ENCODE assay signal across 8 cellular contexts in genomic region chr19:55600336-55601028, GRCh38. TPM values are rescaled to one million over a fixed set of nuclear protein-coding genes. Genes with fewer than 3 reads are reported as not detected.
DNase-seq lines count a peak whose midpoint lies in the region; ATAC-seq and TF ChIP-seq lines count a peak whose summit lies in the region.

No MANE protein-coding gene starts in this region.

- no peaks in the 10 kb centered on the region for H3K27me3 Mint-ChIP-seq in activated naive CD4-positive, alpha-beta T cell treated with anti-CD3 and anti-CD28 coated beads for 36 hours (ENCODE audit: low read depth)
- no peaks in the 10 kb centered on the region for H3K27me3 Mint-ChIP-seq in activated T-helper 1 cell treated with anti-CD3 and anti-CD28 coated beads, Interleukin-12 subunit alpha, Interleukin-12 subunit beta, Interleukin-2, Interleukin-4 antibody, amounts not matched to agents 30 ng/mL and 10 ng/mL and 1 ng/mL, durations not matched to agents 14 hours and 24 hours and 36 hours (ENCODE audit: insufficient read depth)

- CTCF ChIA-PET in activated naive CD4-positive, alpha-beta T cell treated with anti-CD3 and anti-CD28 coated beads for 36 hours (lab: Charles Lee) = interaction anchor here (0.5 to 3.7 kb wide), 3 partner anchors 32 to 793 kb away, joined by 4 to 11 read pairs (median 4); partner anchors contain the start of gene ZNF582

- H3K27ac Mint-ChIP-seq in activated naive CD4-positive, alpha-beta T cell treated with anti-CD3 and anti-CD28 coated beads for 36 hours = peak overlapping the region; percentile 79
- H3K27ac Mint-ChIP-seq in activated T-helper 1 cell treated with anti-CD3 and anti-CD28 coated beads, Interleukin-12 subunit alpha, Interleukin-12 subunit beta, Interleukin-2, Interleukin-4 antibody, amounts not matched to agents 30 ng/mL and 10 ng/mL and 1 ng/mL, durations not matched to agents 14 hours and 24 hours and 36 hours = peak overlapping the region; percentile 90

- H3K36me3 Mint-ChIP-seq in activated naive CD4-positive, alpha-beta T cell treated with anti-CD3 and anti-CD28 coated beads for 36 hours (ENCODE audit: low read depth) = peaks cover 25% of the 10 kb centered on the region
- H3K36me3 Mint-ChIP-seq in activated T-helper 1 cell treated with anti-CD3 and anti-CD28 coated beads, Interleukin-12 subunit alpha, Interleukin-12 subunit beta, Interleukin-2, Interleukin-4 antibody, amounts not matched to agents 30 ng/mL and 10 ng/mL and 1 ng/mL, durations not matched to agents 14 hours and 24 hours and 36 hours (ENCODE audit: low read depth) = peaks cover 24% of the 10 kb centered on the region

- no peak for DNase-seq in activated naive CD4-positive, alpha-beta T cell treated with anti-CD3 and anti-CD28 coated beads for 36 hours
- DNase-seq in activated naive CD4-positive, alpha-beta T cell treated with anti-CD3 and anti-CD28 coated beads, Interleukin-2, amount 50 U/mL, for 16 hours = no peak
- DNase-seq in NCI-H2171 (lab: John Stamatoyannopoulos, UW) (peak; percentile 91), left ventricle myocardium superior (peak; percentile 88), retinal pigment epithelial cell (ENCODE audit: low read depth) (no peak), GM20000 (ENCODE audit: low spot score) (no peak)
- DNase-seq in activated T-helper 1 cell treated with anti-CD3 and anti-CD28 coated beads, Interleukin-12 subunit alpha, Interleukin-12 subunit beta, Interleukin-2, Interleukin-4 antibody, amounts not matched to agents 30 ng/mL and 10 ng/mL and 1 ng/mL, durations not matched to agents 14 hours and 24 hours and 36 hours (ENCODE audit: low spot score) = no peak

- peak overlapping the region; percentile 64 for H3K4me3 ChIP-seq in retinal pigment epithelial cell (ENCODE audit: low read length)

- no peak for TF ChIP-seq CTCF in retinal pigment epithelial cell (conservative IDR thresholded peaks at IDR 0.05; ENCODE audit: low read depth, low read length)
- TF ChIP-seq CTCF in GM20000 (IDR thresholded peaks at IDR 0.05; ENCODE audit: extremely low read depth, missing control alignments) = no peak

- peaks cover 33% of the 10 kb centered on the region for H3K4me1 Mint-ChIP-seq in activated naive CD4-positive, alpha-beta T cell treated with anti-CD3 and anti-CD28 coated beads for 36 hours (ENCODE audit: low read depth)
- peaks cover 31% of the 10 kb centered on the region for H3K4me1 Mint-ChIP-seq in activated T-helper 1 cell treated with anti-CD3 and anti-CD28 coated beads, Interleukin-12 subunit alpha, Interleukin-12 subunit beta, Interleukin-2, Interleukin-4 antibody, amounts not matched to agents 30 ng/mL and 10 ng/mL and 1 ng/mL, durations not matched to agents 14 hours and 24 hours and 36 hours (ENCODE audit: low read depth)

- intact Hi-C loops in activated naive CD4-positive, alpha-beta T cell treated with anti-CD3 and anti-CD28 coated beads for 36 hours (cut with micrococcal nuclease) = loop anchor here (10.0 kb wide), 1 partner anchor 456 kb away; the partner anchor contains the start of gene TNNT1
- intact Hi-C loops in activated T-helper 1 cell treated with anti-CD3 and anti-CD28 coated beads, Interleukin-12 subunit alpha, Interleukin-12 subunit beta, Interleukin-2, Interleukin-4 antibody, amounts not matched to agents 30 ng/mL and 10 ng/mL and 1 ng/mL, durations not matched to agents 14 hours and 24 hours and 36 hours (cut with micrococcal nuclease) = no loop called here
- intact Hi-C loops in left ventricle myocardium superior (cut with micrococcal nuclease) = loop anchor here (10.0 kb wide), 1 partner anchor 86 kb away; no protein-coding TSS in a partner anchor

- peak; percentile 21 for ATAC-seq in HG02885 (IDR thresholded peaks at IDR 0.05; ENCODE audit: poor library complexity, unreplicated experiment)
- peak; percentile 4 for ATAC-seq in left ventricle myocardium superior

- H3K9me3 Mint-ChIP-seq in activated naive CD4-positive, alpha-beta T cell treated with anti-CD3 and anti-CD28 coated beads for 36 hours = peaks cover 2% of the 10 kb centered on the region
- H3K9me3 Mint-ChIP-seq in activated T-helper 1 cell treated with anti-CD3 and anti-CD28 coated beads, Interleukin-12 subunit alpha, Interleukin-12 subunit beta, Interleukin-2, Interleukin-4 antibody, amounts not matched to agents 30 ng/mL and 10 ng/mL and 1 ng/mL, durations not matched to agents 14 hours and 24 hours and 36 hours = no peaks in the 10 kb centered on the region

- peak overlapping the region; percentile 82 for H3K4me3 Mint-ChIP-seq in activated naive CD4-positive, alpha-beta T cell treated with anti-CD3 and anti-CD28 coated beads for 36 hours
- peak overlapping the region; percentile 91 for H3K4me3 Mint-ChIP-seq in activated T-helper 1 cell treated with anti-CD3 and anti-CD28 coated beads, Interleukin-12 subunit alpha, Interleukin-12 subunit beta, Interleukin-2, Interleukin-4 antibody, amounts not matched to agents 30 ng/mL and 10 ng/mL and 1 ng/mL, durations not matched to agents 14 hours and 24 hours and 36 hours

RNA-seq across cellular contexts. Expression of gene ZNF524, which starts 0.4 kb away (rescaled TPM):
- total RNA-seq in activated naive CD4-positive, alpha-beta T cell treated with anti-CD3 and anti-CD28 coated beads for 36 hours = 10 to 100 TPM; 20.9 to 23.0 TPM
- total RNA-seq in activated T-helper 1 cell treated with anti-CD3 and anti-CD28 coated beads, Interleukin-12 subunit alpha, Interleukin-12 subunit beta, Interleukin-2, Interleukin-4 antibody, amounts not matched to agents 30 ng/mL and 10 ng/mL and 1 ng/mL, durations not matched to agents 14 hours and 24 hours and 36 hours = 20.0 and 22.9 TPM in 2 replicates
- total RNA-seq in left ventricle myocardium superior = 17.0 TPM

RNA-seq across cellular contexts. Expression of gene FIZ1, which starts 1.2 kb away (rescaled TPM):
- 10 to 100 TPM; 12.8 to 14.8 TPM for total RNA-seq in activated naive CD4-positive, alpha-beta T cell treated with anti-CD3 and anti-CD28 coated beads for 36 hours
- total RNA-seq in activated T-helper 1 cell treated with anti-CD3 and anti-CD28 coated beads, Interleukin-12 subunit alpha, Interleukin-12 subunit beta, Interleukin-2, Interleukin-4 antibody, amounts not matched to agents 30 ng/mL and 10 ng/mL and 1 ng/mL, durations not matched to agents 14 hours and 24 hours and 36 hours = 24.2 and 24.7 TPM in 2 replicates
- total RNA-seq in left ventricle myocardium superior = 16.3 TPM

RNA-seq across cellular contexts. Expression of gene ZNF865, which starts 5.0 kb away (rescaled TPM):
- 10 to 100 TPM; 10.8 to 11.2 TPM for total RNA-seq in activated naive CD4-positive, alpha-beta T cell treated with anti-CD3 and anti-CD28 coated beads for 36 hours
- total RNA-seq in activated T-helper 1 cell treated with anti-CD3 and anti-CD28 coated beads, Interleukin-12 subunit alpha, Interleukin-12 subunit beta, Interleukin-2, Interleukin-4 antibody, amounts not matched to agents 30 ng/mL and 10 ng/mL and 1 ng/mL, durations not matched to agents 14 hours and 24 hours and 36 hours = 12.6 and 13.2 TPM in 2 replicates
- total RNA-seq in left ventricle myocardium superior = 21.8 TPM

RNA-seq across cellular contexts. Expression of gene ZNF579, which starts 19.8 kb away (rescaled TPM):
- total RNA-seq in activated naive CD4-positive, alpha-beta T cell treated with anti-CD3 and anti-CD28 coated beads for 36 hours = 1 to 10 TPM; 6.1 to 6.5 TPM
- total RNA-seq in activated T-helper 1 cell treated with anti-CD3 and anti-CD28 coated beads, Interleukin-12 subunit alpha, Interleukin-12 subunit beta, Interleukin-2, Interleukin-4 antibody, amounts not matched to agents 30 ng/mL and 10 ng/mL and 1 ng/mL, durations not matched to agents 14 hours and 24 hours and 36 hours = 10.2 and 11.7 TPM in 2 replicates
- 14.7 TPM for total RNA-seq in left ventricle myocardium superior

RNA-seq across cellular contexts. Expression of gene ZNF784, which starts 23.9 kb away (rescaled TPM):
- 1 to 10 TPM; 3.7 to 4.0 TPM for total RNA-seq in activated naive CD4-positive, alpha-beta T cell treated with anti-CD3 and anti-CD28 coated beads for 36 hours
- 3.0 and 4.9 TPM in 2 replicates for total RNA-seq in activated T-helper 1 cell treated with anti-CD3 and anti-CD28 coated beads, Interleukin-12 subunit alpha, Interleukin-12 subunit beta, Interleukin-2, Interleukin-4 antibody, amounts not matched to agents 30 ng/mL and 10 ng/mL and 1 ng/mL, durations not matched to agents 14 hours and 24 hours and 36 hours
- total RNA-seq in left ventricle myocardium superior = 13.4 TPM

Comparison
In these comparisons a context has a peak if more than half of its experiments do, and no peak if none do; other contexts are left out.
1. DNase-seq: peak in NCI-H2171 (single experiment) and left ventricle myocardium superior (single experiment); none in activated naive CD4-positive, alpha-beta T cell treated with anti-CD3 and anti-CD28 coated beads for 36 hours (single experiment), activated naive CD4-positive, alpha-beta T cell treated with anti-CD3 and anti-CD28 coated beads, Interleukin-2, amount 50 U/mL, for 16 hours (single experiment), activated T-helper 1 cell treated with anti-CD3 and anti-CD28 coated beads, Interleukin-12 subunit alpha, Interleukin-12 subunit beta, Interleukin-2, Interleukin-4 antibody, amounts not matched to agents 30 ng/mL and 10 ng/mL and 1 ng/mL, durations not matched to agents 14 hours and 24 hours and 36 hours (single experiment), retinal pigment epithelial cell (single experiment) and GM20000 (single experiment).